ENCODE assay signal across 1 cellular context in the genomic region with DNA sequence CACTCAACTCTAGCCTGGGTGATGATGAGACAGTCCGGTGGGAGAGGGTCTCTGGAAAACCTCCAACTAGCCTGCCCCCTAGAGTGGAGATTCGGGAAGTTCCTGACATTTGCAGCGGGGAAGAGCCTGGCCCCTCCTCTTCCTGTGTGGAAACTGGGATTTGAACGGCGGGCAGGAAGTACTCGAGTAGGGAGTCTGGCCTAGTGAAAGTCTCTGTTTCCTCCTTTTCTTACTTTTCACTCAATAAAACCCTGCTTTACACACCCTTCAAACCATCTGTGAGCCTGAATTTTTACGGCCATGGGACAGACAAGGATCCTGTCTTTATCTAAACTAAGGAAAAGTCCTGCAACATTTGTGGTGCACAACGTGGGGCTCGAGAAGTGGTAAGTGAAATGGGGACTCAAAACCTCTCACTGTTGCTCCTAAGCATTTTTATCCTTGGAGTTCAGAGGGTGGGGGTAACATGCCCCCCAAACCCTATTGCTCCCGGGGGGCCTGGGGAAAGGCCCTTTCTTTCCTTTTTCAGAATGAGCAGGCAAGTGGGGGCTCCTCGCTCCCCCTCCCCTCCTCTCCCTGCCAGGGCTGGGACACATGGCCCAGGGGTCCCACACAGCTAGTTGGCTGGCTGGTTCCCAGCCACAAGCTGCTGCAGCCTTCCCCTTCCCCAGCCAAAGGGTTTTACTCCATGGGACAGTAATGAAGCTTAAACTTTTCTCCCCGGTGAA.
TF ChIP-seq lines count a peak whose summit lies in the region.

No MANE protein-coding gene starts in this region.

TF ChIP-seq in GM23338, 12 proteins besides CTCF, POLR2A, EP300 and RAD21 (continued from another document):
- TF ChIP-seq, protein P1, sequence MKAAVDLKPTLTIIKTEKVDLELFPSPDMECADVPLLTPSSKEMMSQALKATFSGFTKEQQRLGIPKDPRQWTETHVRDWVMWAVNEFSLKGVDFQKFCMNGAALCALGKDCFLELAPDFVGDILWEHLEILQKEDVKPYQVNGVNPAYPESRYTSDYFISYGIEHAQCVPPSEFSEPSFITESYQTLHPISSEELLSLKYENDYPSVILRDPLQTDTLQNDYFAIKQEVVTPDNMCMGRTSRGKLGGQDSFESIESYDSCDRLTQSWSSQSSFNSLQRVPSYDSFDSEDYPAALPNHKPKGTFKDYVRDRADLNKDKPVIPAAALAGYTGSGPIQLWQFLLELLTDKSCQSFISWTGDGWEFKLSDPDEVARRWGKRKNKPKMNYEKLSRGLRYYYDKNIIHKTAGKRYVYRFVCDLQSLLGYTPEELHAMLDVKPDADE (IDR thresholded peaks at IDR 0.05), result no peak
- TF ChIP-seq ZNF331 (CRISPR knock-in tag; IDR thresholded peaks at IDR 0.05; ENCODE audit: low read depth), result no peak
- no peak for TF ChIP-seq EZH2 (IDR thresholded peaks at IDR 0.05; ENCODE audit: low read depth, unreplicated experiment)
TF ChIP-seq in GM23338: peak in this region for 0.
